ENCODE assay signal across 2 cellular contexts in genomic region chr16:12646098-12646489, GRCh38.
TF ChIP-seq lines count a peak whose summit lies in the region.

No MANE protein-coding gene starts in this region.

TF ChIP-seq in SK-N-SH, 30 proteins besides CTCF, POLR2A, EP300 and RAD21 (continued from another document):
- no peak for TF ChIP-seq MEF2A (IDR thresholded peaks at IDR 0.05; ENCODE audit: borderline replicate concordance, low read depth)
- TF ChIP-seq, protein P1, sequence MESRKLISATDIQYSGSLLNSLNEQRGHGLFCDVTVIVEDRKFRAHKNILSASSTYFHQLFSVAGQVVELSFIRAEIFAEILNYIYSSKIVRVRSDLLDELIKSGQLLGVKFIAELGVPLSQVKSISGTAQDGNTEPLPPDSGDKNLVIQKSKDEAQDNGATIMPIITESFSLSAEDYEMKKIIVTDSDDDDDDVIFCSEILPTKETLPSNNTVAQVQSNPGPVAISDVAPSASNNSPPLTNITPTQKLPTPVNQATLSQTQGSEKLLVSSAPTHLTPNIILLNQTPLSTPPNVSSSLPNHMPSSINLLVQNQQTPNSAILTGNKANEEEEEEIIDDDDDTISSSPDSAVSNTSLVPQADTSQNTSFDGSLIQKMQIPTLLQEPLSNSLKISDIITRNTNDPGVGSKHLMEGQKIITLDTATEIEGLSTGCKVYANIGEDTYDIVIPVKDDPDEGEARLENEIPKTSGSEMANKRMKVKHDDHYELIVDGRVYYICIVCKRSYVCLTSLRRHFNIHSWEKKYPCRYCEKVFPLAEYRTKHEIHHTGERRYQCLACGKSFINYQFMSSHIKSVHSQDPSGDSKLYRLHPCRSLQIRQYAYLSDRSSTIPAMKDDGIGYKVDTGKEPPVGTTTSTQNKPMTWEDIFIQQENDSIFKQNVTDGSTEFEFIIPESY (IDR thresholded peaks at IDR 0.05; ENCODE audit: borderline replicate concordance, low read depth) = no peak
- no peak for TF ChIP-seq FOSL2 (IDR thresholded peaks at IDR 0.05; ENCODE audit: borderline replicate concordance, low read depth)
- TF ChIP-seq, protein P2, sequence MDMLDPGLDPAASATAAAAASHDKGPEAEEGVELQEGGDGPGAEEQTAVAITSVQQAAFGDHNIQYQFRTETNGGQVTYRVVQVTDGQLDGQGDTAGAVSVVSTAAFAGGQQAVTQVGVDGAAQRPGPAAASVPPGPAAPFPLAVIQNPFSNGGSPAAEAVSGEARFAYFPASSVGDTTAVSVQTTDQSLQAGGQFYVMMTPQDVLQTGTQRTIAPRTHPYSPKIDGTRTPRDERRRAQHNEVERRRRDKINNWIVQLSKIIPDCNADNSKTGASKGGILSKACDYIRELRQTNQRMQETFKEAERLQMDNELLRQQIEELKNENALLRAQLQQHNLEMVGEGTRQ (IDR thresholded peaks at IDR 0.05; ENCODE audit: borderline replicate concordance, low read depth, low read length) = no peak
- no peak for TF ChIP-seq SIN3A (IDR thresholded peaks at IDR 0.05; ENCODE audit: borderline replicate concordance, low read depth, low read length)
- TF ChIP-seq IRF3 (IDR thresholded peaks at IDR 0.05; ENCODE audit: low read depth, low read length) = no peak
- no peak for TF ChIP-seq RFX5 (IDR thresholded peaks at IDR 0.05; ENCODE audit: low read length)

TF ChIP-seq in GM12878, 131 proteins besides CTCF, POLR2A, EP300 and RAD21 (continued from another document):
- TF ChIP-seq, protein P3, sequence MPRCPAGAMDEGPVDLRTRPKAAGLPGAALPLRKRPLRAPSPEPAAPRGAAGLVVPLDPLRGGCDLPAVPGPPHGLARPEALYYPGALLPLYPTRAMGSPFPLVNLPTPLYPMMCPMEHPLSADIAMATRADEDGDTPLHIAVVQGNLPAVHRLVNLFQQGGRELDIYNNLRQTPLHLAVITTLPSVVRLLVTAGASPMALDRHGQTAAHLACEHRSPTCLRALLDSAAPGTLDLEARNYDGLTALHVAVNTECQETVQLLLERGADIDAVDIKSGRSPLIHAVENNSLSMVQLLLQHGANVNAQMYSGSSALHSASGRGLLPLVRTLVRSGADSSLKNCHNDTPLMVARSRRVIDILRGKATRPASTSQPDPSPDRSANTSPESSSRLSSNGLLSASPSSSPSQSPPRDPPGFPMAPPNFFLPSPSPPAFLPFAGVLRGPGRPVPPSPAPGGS (IDR thresholded peaks at IDR 0.05; ENCODE audit: borderline replicate concordance, insufficient read depth, low read depth, low read length, poor library complexity, severe bottlenecking) = no peak
